In genomic region chr15:49036650-49037545, GRCh38 we compare ENCODE assay signal across 16 cellular contexts. TPM values are rescaled to one million over a fixed set of nuclear protein-coding genes. Genes with fewer than 3 reads are reported as not detected.
DNase-seq lines count a peak whose midpoint lies in the region; ATAC-seq and TF ChIP-seq lines count a peak whose summit lies in the region.
"Had no signal": no experiment of that assay in that cellular context is flagged by ENCODE, and none has a peak within 500 bp of the region (broad histone marks: within the 10 kb centered on the region; RNA-seq: fewer than 3 reads in every experiment).

No MANE protein-coding gene starts in this region.

- no peak overlapping the region for H2BK5ac ChIP-seq in mesendoderm (ENCODE audit: low read length)

- H3K23ac ChIP-seq in mesendoderm (ENCODE audit: low read length), result no peak overlapping the region

- H3K9ac ChIP-seq in mesendoderm (ENCODE audit: low read length), result no peak overlapping the region
- H3K9ac ChIP-seq: BLaER1 treated with 17β-estradiol and CSF1 and Interleukin-3, amounts not matched to agents 10 nM and 100 nM had no signal

- peaks cover 6% of the 10 kb centered on the region for H3K79me2 ChIP-seq in mesendoderm (ENCODE audit: control insufficient read depth, insufficient read depth, low read length)

- in situ Hi-C loops in gastrocnemius medialis (cut with MboI; ENCODE audit: low sequenced_read_pairs in 4 of 4), result no loop called here

- no peak overlapping the region for H3K27ac ChIP-seq in mesendoderm (ENCODE audit: low read depth, low read length)
- no peak overlapping the region for H3K27ac ChIP-seq in gastrocnemius medialis
- H3K27ac ChIP-seq: BLaER1 treated with 17β-estradiol and CSF1 and Interleukin-3, amounts not matched to agents 10 nM and 100 nM had no signal

- H3K4me1 ChIP-seq in mesendoderm (ENCODE audit: control insufficient read depth, low read depth, low read length) (no peaks in the 10 kb centered on the region), gastrocnemius medialis (peaks cover 17 to 21% of the 10 kb centered on the region in 2 donors)

- no peak overlapping the region for H2AK5ac ChIP-seq in mesendoderm (ENCODE audit: low read length)

- TF ChIP-seq CTCF in gastrocnemius medialis (IDR thresholded peaks at IDR 0.05 in 4 of 5, conservative IDR thresholded peaks at IDR 0.05 in 1 of 5), result no peak

- H4K5ac ChIP-seq in mesendoderm (ENCODE audit: low read length), result no peak overlapping the region

- H2BK120ac ChIP-seq in mesendoderm (ENCODE audit: low read depth, low read length), result no peak overlapping the region

- ATAC-seq in gastrocnemius medialis, result no peak
- ATAC-seq: right cardiac atrium had no signal

- no peak for TF ChIP-seq POLR2A in gastrocnemius medialis (IDR thresholded peaks at IDR 0.05)

- H3K18ac ChIP-seq in mesendoderm (ENCODE audit: low read length), result no peak overlapping the region

- H4K8ac ChIP-seq in mesendoderm (ENCODE audit: low read depth, low read length), result no peak overlapping the region

- DNase-seq in AG08395 (ENCODE audit: low spot score) (peak; percentile 10), HT1080 (ENCODE audit: low read depth) (peak; percentile 63), amniotic epithelial cell (ENCODE audit: low read depth) (peak; percentile 30), iris pigment epithelial cell (ENCODE audit: low read depth) (peak; percentile 71), mesendoderm (no peak), head of caudate nucleus (no peak), gastrocnemius medialis (no peak), NCI-H1417 (lab: John Stamatoyannopoulos, UW) (no peak)
- DNase-seq: activated CD4-positive, alpha-beta T cell treated with anti-CD3 and anti-CD28 coated beads, Interleukin-2, amount 50 U/mL, for 48 hours; activated naive CD4-positive, alpha-beta T cell treated with anti-CD3 and anti-CD28 coated beads, Interleukin-2, amount 10 ng/mL, durations not matched to agents 7 days and 5 days; GDM1; Karpas-422; NCI-H510A; right cardiac atrium; SIG-M5 had no signal

- intact Hi-C loops in head of caudate nucleus (cut with DNase I), result no loop called here
- intact Hi-C loops in gastrocnemius medialis (cut with DNase I; ENCODE audit: low total_unique reads), result no loop called here

- H3K79me1 ChIP-seq in mesendoderm (ENCODE audit: low read length), result peaks cover 9% of the 10 kb centered on the region

- no peak overlapping the region for H3K4me2 ChIP-seq in mesendoderm (ENCODE audit: low read length)

- H3K4ac ChIP-seq in mesendoderm (ENCODE audit: low read depth, low read length), result no peak overlapping the region

- H3K9me3 ChIP-seq in gastrocnemius medialis, result no peaks in the 10 kb centered on the region
- H3K9me3 ChIP-seq: BLaER1 treated with 17β-estradiol and CSF1 and Interleukin-3, amounts not matched to agents 10 nM and 100 nM had no signal

- H2BK15ac ChIP-seq in mesendoderm (replicated peaks; ENCODE audit: low read depth), result no peak overlapping the region

- H3K27me3 ChIP-seq in mesendoderm (ENCODE audit: insufficient read depth, low read length, poor library complexity), result no peaks in the 10 kb centered on the region
- no peaks in the 10 kb centered on the region for H3K27me3 ChIP-seq in gastrocnemius medialis
- H3K27me3 ChIP-seq: BLaER1 treated with 17β-estradiol and CSF1 and Interleukin-3, amounts not matched to agents 10 nM and 100 nM had no signal

- no CpG with 5 or more reads among the region's 3 CpGs for WGBS in mesendoderm (ENCODE audit: extremely low coverage, insufficient coverage, low lambda C conversion rate)

- H3K4me3 ChIP-seq in mesendoderm (ENCODE audit: low read length), result no peak overlapping the region
- H3K4me3 ChIP-seq in gastrocnemius medialis, result no peak overlapping the region
- H3K4me3 ChIP-seq: BLaER1 treated with 17β-estradiol and CSF1 and Interleukin-3, amounts not matched to agents 10 nM and 100 nM had no signal

- H3K56ac ChIP-seq in mesendoderm (ENCODE audit: low read length), result no peak overlapping the region

- no peaks in the 10 kb centered on the region for H3K36me3 ChIP-seq in mesendoderm (ENCODE audit: control insufficient read depth, insufficient read depth, low read length)
- H3K36me3 ChIP-seq in gastrocnemius medialis, result peaks cover 0 to 10% of the 10 kb centered on the region in 2 donors

RNA-seq across cellular contexts. Expression of gene SECISBP2L, which starts 9.3 kb away (rescaled TPM):
- 8.2 and 10.0 TPM in 2 replicates for total RNA-seq in HT1080 (2014; rRNA removed; shearing (Covaris generic))
- polyA plus RNA-seq in HT1080 (2015; cell fraction: cytosol; rRNA removed), result 7.1 and 9.4 TPM in 2 replicates
- 13.9 and 28.1 TPM in 2 replicates for polyA plus RNA-seq in HT1080 (2015; cell fraction: nucleus; rRNA removed)
- 11.6 TPM for polyA plus RNA-seq in mesendoderm (2013, experiment 1 of 2)
- 10.6 TPM for polyA plus RNA-seq in mesendoderm (2013, experiment 2 of 2)
- total RNA-seq in gastrocnemius medialis, result 10 to 100 TPM; 23.7 to 27.5 (median 24.5) TPM

Comparison
In these comparisons a context has a peak if more than half of its experiments do, and no peak if none do; other contexts are left out.
1. DNase-seq: peak in AG08395 (single experiment), HT1080 (single experiment), amniotic epithelial cell (single experiment) and iris pigment epithelial cell (single experiment); none in mesendoderm (single experiment), head of caudate nucleus (0 of 42), gastrocnemius medialis (0 of 2) and NCI-H1417 (0 of 3).